In the genomic region with DNA sequence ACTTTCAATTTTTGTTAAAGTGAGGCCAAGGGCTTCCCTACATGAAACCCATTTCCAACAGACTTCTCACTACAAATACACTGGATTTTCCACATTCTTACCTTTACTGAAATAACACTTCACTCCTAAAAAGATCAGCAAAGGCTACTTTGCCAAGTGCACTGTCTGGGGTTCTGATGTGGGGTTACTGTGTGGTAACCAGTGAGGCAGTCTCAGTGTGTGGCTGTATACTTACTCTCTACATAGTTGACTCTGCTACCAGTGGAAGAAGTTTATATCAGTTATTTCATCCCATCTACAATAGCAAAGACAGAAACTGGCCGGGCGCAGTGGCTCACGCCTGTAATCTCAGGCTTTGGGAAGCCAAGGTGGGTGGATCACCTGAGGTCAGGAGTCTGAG, we compare ENCODE assay signal across 1 cellular context.
TF ChIP-seq lines count a peak whose summit lies in the region.

No MANE protein-coding gene starts in this region.

TF ChIP-seq in HepG2, 621 proteins besides CTCF, POLR2A, EP300 and RAD21:
- TF ChIP-seq RBFOX2 (IDR thresholded peaks at IDR 0.05; ENCODE audit: low read depth, low read length) = peak; percentile 35; the same call in 1 of the 2 replicates
- TF ChIP-seq, protein P1, sequence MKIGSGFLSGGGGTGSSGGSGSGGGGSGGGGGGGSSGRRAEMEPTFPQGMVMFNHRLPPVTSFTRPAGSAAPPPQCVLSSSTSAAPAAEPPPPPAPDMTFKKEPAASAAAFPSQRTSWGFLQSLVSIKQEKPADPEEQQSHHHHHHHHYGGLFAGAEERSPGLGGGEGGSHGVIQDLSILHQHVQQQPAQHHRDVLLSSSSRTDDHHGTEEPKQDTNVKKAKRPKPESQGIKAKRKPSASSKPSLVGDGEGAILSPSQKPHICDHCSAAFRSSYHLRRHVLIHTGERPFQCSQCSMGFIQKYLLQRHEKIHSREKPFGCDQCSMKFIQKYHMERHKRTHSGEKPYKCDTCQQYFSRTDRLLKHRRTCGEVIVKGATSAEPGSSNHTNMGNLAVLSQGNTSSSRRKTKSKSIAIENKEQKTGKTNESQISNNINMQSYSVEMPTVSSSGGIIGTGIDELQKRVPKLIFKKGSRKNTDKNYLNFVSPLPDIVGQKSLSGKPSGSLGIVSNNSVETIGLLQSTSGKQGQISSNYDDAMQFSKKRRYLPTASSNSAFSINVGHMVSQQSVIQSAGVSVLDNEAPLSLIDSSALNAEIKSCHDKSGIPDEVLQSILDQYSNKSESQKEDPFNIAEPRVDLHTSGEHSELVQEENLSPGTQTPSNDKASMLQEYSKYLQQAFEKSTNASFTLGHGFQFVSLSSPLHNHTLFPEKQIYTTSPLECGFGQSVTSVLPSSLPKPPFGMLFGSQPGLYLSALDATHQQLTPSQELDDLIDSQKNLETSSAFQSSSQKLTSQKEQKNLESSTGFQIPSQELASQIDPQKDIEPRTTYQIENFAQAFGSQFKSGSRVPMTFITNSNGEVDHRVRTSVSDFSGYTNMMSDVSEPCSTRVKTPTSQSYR (CRISPR knock-in tag; IDR thresholded peaks at IDR 0.05; ENCODE audit: borderline replicate concordance) = no peak
